ENCODE assay signal across 9 cellular contexts in the genomic region with DNA sequence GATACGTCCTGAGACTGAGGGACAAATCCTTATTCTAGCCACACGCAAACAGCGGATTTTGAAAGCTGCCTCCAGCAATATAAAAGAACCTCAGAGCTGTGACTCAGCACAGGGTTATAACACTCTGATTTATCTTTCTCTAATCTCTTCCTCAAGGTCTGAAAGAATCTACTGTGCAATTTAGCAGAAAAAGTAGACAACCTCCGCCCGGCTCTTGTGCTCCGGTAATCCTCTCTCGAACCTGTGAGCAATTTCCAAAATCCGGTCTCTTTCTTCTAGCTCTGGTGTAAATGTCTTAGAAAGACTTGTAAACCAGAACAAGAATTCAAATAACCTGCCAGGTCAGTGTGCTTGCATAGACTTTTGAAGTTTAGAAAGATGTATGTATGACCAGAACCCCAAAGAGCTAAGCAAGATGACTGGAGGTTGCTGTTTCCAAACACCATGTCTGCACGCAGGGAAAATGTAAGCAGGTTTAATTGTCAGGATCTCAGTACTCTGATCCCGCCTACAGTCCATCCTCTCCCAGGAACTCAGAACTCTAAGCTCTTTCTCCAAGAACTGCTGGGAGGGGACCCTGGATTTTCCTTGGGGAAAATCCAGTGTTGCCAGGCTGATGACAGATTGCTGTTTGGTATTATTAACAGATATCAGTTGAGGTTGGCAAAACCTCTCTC.
DNase-seq lines count a peak whose midpoint lies in the region; ATAC-seq, FAIRE-seq and TF ChIP-seq lines count a peak whose summit lies in the region.
"Had no signal": no experiment of that assay in that cellular context is flagged by ENCODE, and none has a peak within 500 bp of the region (broad histone marks: within the 10 kb centered on the region; RNA-seq: fewer than 3 reads in every experiment).

No MANE protein-coding gene starts in this region.

- H3K9me3 ChIP-seq in breast epithelium, result no peaks in the 10 kb centered on the region
- H3K9me3 ChIP-seq in CD4-positive, alpha-beta memory T cell (ENCODE audit: control insufficient read depth in 1 of 2, low read length in 2 of 2), result no peaks in the 10 kb centered on the region

- no peaks in the 10 kb centered on the region for H3K4me1 ChIP-seq in breast epithelium
- no peaks in the 10 kb centered on the region for H3K4me1 ChIP-seq in CD4-positive, alpha-beta memory T cell (ENCODE audit: insufficient read depth, low read length)

- no peaks in the 10 kb centered on the region for H3K27me3 Mint-ChIP-seq in Calu3 (ENCODE audit: unreplicated experiment)
- H3K27me3 Mint-ChIP-seq in mesothelial cell of epicardium (ENCODE audit: low read depth), result no peaks in the 10 kb centered on the region
- peaks cover 8 to 10% of the 10 kb centered on the region in 2 donors for H3K27me3 Mint-ChIP-seq in CD4-positive, alpha-beta memory T cell

- H3K9me3 Mint-ChIP-seq in Calu3 (ENCODE audit: low read depth, unreplicated experiment) (peaks cover 5% of the 10 kb centered on the region), mesothelial cell of epicardium (peaks cover 11% of the 10 kb centered on the region)
- H3K9me3 Mint-ChIP-seq in CD4-positive, alpha-beta memory T cell, result peaks cover 0 to 7% (median 2%) of the 10 kb centered on the region in 8 donors

- no peaks in the 10 kb centered on the region for H3K36me3 ChIP-seq in breast epithelium
- H3K36me3 ChIP-seq in CD4-positive, alpha-beta memory T cell (ENCODE audit: insufficient read depth, low read length), result no peaks in the 10 kb centered on the region

- H3K27ac ChIP-seq in breast epithelium, result peak overlapping the region; percentile 45 to 48
- H3K27ac ChIP-seq in CD4-positive, alpha-beta memory T cell (ENCODE audit: low read depth, low read length), result no peak overlapping the region

- no peaks in the 10 kb centered on the region for H3K27me3 ChIP-seq in breast epithelium
- H3K27me3 ChIP-seq in CD4-positive, alpha-beta memory T cell (ENCODE audit: insufficient read depth, low read length), result no peaks in the 10 kb centered on the region

- no peak for FAIRE-seq in D721Med (lab: Jason Lieb, UNC)
- FAIRE-seq: frontal cortex had no signal

- H3K36me3 Mint-ChIP-seq in Calu3 (ENCODE audit: insufficient read depth, unreplicated experiment) (peaks cover 50% of the 10 kb centered on the region), mesothelial cell of epicardium (no peaks in the 10 kb centered on the region)
- H3K36me3 Mint-ChIP-seq in CD4-positive, alpha-beta memory T cell, result no peaks in the 10 kb centered on the region

- H3K4me3 Mint-ChIP-seq in Calu3 (ENCODE audit: low read depth, unreplicated experiment), result peak overlapping the region; percentile 51
- H3K4me3 Mint-ChIP-seq in mesothelial cell of epicardium, result peak overlapping the region; percentile 42
- H3K4me3 Mint-ChIP-seq in CD4-positive, alpha-beta memory T cell, result peak overlapping the region in 1 of 8 donors; percentile 61

- CTCF ChIA-PET in Calu3 (lab: Charles Lee), result interaction anchor here (0.7 to 1.0 kb wide), 3 partner anchors 9 to 744 kb away, joined by 3 to 7 read pairs (median 3); no protein-coding TSS in a partner anchor
- CTCF ChIA-PET in CD4-positive, alpha-beta memory T cell (lab: Charles Lee; ENCODE audit: partially characterized antibody), result no interaction called here

- no peak for DNase-seq in Calu3
- peak; percentile 8 for DNase-seq in NCI-H2227 (lab: John Stamatoyannopoulos, UW; ENCODE audit: unreplicated experiment)
- DNase-seq in breast epithelium (ENCODE audit: low spot score in 2 of 2), result no peak
- no peak for DNase-seq in mesothelial cell of epicardium (ENCODE audit: low spot score in 2 of 2, unreplicated experiment in 2 of 2)
- DNase-seq in NCI-H748 treated with DMSO at 0.1 percent for 48 hours (lab: John Stamatoyannopoulos, UW), result no peak
- DNase-seq in D721Med (ENCODE audit: insufficient read length, low spot score), result no peak
- DNase-seq in CD4-positive, alpha-beta memory T cell, result no peak

- H3K4me1 Mint-ChIP-seq in Calu3 (ENCODE audit: low read depth, unreplicated experiment) (peaks cover 84% of the 10 kb centered on the region), mesothelial cell of epicardium (peaks cover 43% of the 10 kb centered on the region)
- H3K4me1 Mint-ChIP-seq in CD4-positive, alpha-beta memory T cell, result peaks cover 0 to 9% (median 5%) of the 10 kb centered on the region in 4 donors

- H3K27ac Mint-ChIP-seq in Calu3 (ENCODE audit: unreplicated experiment) (peak overlapping the region; percentile 98), mesothelial cell of epicardium (peak overlapping the region; percentile 89)
- H3K27ac Mint-ChIP-seq in CD4-positive, alpha-beta memory T cell, result no peak overlapping the region

- POLR2A ChIA-PET in CD4-positive, alpha-beta memory T cell (lab: Charles Lee; ENCODE audit: partially characterized antibody), result no interaction called here

- TF ChIP-seq POLR2A in breast epithelium (IDR thresholded peaks at IDR 0.05), result no peak

- intact Hi-C loops in Calu3 (cut with micrococcal nuclease; ENCODE audit: unreplicated experiment) (loop anchor here (2.0 to 10.0 kb wide), 5 partner anchors 191 to 786 kb away; a partner anchor contains a TSS), breast epithelium (cut with DNase I; ENCODE audit: low total_unique reads) (no loop called here)
- intact Hi-C loops in CD4-positive, alpha-beta memory T cell (cut with micrococcal nuclease), result no loop called here

- TF ChIP-seq CTCF in Calu3 (IDR thresholded peaks at IDR 0.05; ENCODE audit: unreplicated experiment) (no peak), breast epithelium (IDR thresholded peaks at IDR 0.05) (no peak), mesothelial cell of epicardium (IDR thresholded peaks at IDR 0.05; ENCODE audit: unreplicated experiment) (no peak), D721Med (IDR thresholded peaks at IDR 0.05; ENCODE audit: insufficient read depth, missing control alignments) (no peak)

- TSS peak; percentile 40 for BruUV-seq in Calu3 (replicated peaks; lab: Mats Ljungman, UMichigan)

- no peak overlapping the region for H3K4me3 ChIP-seq in breast epithelium
- no peak overlapping the region for H3K4me3 ChIP-seq in CD4-positive, alpha-beta memory T cell (ENCODE audit: low read length in 2 of 2)

- no peak for ATAC-seq in HG02981 (IDR thresholded peaks at IDR 0.05; ENCODE audit: unreplicated experiment)

Comparison
In these comparisons a context has a peak if more than half of its experiments do, and no peak if none do; other contexts are left out.
1. H3K27ac Mint-ChIP-seq: peak in Calu3 (single experiment) and mesothelial cell of epicardium (single experiment); none in CD4-positive, alpha-beta memory T cell (0 of 7).